Comparison of ENCODE assay signal across 8 cellular contexts in genomic region chr5:180070726-180071417, GRCh38. TPM values are rescaled to one million over a fixed set of nuclear protein-coding genes. Genes with fewer than 3 reads are reported as not detected.
DNase-seq lines count a peak whose midpoint lies in the region; ATAC-seq and TF ChIP-seq lines count a peak whose summit lies in the region.

No MANE protein-coding gene starts in this region.

- H3K4me1 Mint-ChIP-seq in T-helper 17 cell, result peaks cover 19% of the 10 kb centered on the region

- H3K36me3 Mint-ChIP-seq in T-helper 17 cell (ENCODE audit: low read depth), result no peaks in the 10 kb centered on the region

- intact Hi-C loops in lower leg skin (cut with DNase I; ENCODE audit: low total_unique reads), result no loop called here

- peak; percentile 19 for ATAC-seq in T-helper 17 cell

- H3K27ac Mint-ChIP-seq in T-helper 17 cell, result peak overlapping the region; percentile 19

- peak overlapping the region; percentile 94 for H3K4me3 Mint-ChIP-seq in T-helper 17 cell

- H3K27me3 Mint-ChIP-seq in T-helper 17 cell, result no peaks in the 10 kb centered on the region

- TF ChIP-seq CTCF in lower leg skin (IDR thresholded peaks at IDR 0.05), result no peak

- H3K4me3 ChIP-seq in ectodermal cell (ENCODE audit: insufficient read depth, low read depth, low read length), result peak overlapping the region; percentile 94
- H3K4me3 ChIP-seq in lower leg skin (ENCODE audit: low read depth, poor library complexity, severe bottlenecking), result peak overlapping the region; percentile 62
- H3K4me3 ChIP-seq in stomach smooth muscle (ENCODE audit: low read length in 2 of 2), result peak overlapping the region; percentile 82 to 94

- WGBS in ectodermal cell, 2 experiments, result 1% methylated on average over 33 of the region's 33 CpGs
- 4 to 5% methylated on average over 23 to 28 of the region's 33 CpGs for WGBS in lower leg skin, 2 donors

- peak overlapping the region; percentile 64 to 80 for H3K9ac ChIP-seq in stomach smooth muscle (ENCODE audit: low read length in 2 of 2)

- H3K27me3 ChIP-seq in ectodermal cell (ENCODE audit: control insufficient read depth, insufficient read depth, low read length, poor library complexity, severe bottlenecking), result peaks cover 12% of the 10 kb centered on the region
- no peaks in the 10 kb centered on the region for H3K27me3 ChIP-seq in stomach smooth muscle (ENCODE audit: control insufficient read depth in 1 of 2, insufficient read depth in 2 of 2, low read length in 2 of 2)

- H3K27ac ChIP-seq in ectodermal cell (ENCODE audit: insufficient read depth, low read depth, low read length, poor library complexity, severe bottlenecking) (peak overlapping the region; percentile 20), stomach smooth muscle (ENCODE audit: low read length) (peak overlapping the region; percentile 70)

- H3K36me3 ChIP-seq in ectodermal cell (ENCODE audit: control insufficient read depth, insufficient read depth, low read length), result peaks cover 4% of the 10 kb centered on the region
- H3K36me3 ChIP-seq in stomach smooth muscle (ENCODE audit: control insufficient read depth in 2 of 2, insufficient read depth in 2 of 2, low read length in 2 of 2), result no peaks in the 10 kb centered on the region

- no peak for TF ChIP-seq POLR2A in lower leg skin (IDR thresholded peaks at IDR 0.05)

- no peaks in the 10 kb centered on the region for H3K9me3 ChIP-seq in T-helper 17 cell (ENCODE audit: control insufficient read depth, low read length, poor library complexity, severe bottlenecking)
- no peaks in the 10 kb centered on the region for H3K9me3 ChIP-seq in ectodermal cell (ENCODE audit: control insufficient read depth, low read length)
- no peaks in the 10 kb centered on the region for H3K9me3 ChIP-seq in stomach smooth muscle (ENCODE audit: control insufficient read depth in 2 of 2, low read length in 2 of 2)

- H3K4me1 ChIP-seq in ectodermal cell (ENCODE audit: control insufficient read depth, insufficient read depth, low read length) (peaks cover 7% of the 10 kb centered on the region), stomach smooth muscle (ENCODE audit: control insufficient read depth, insufficient read depth, low read length) (peaks cover 10% of the 10 kb centered on the region)

- peak; percentile 8 for DNase-seq in GDM1 (lab: John Stamatoyannopoulos, UW)
- peak; percentile 39 for DNase-seq in HT1080 (ENCODE audit: low read depth)
- no peak for DNase-seq in T-helper 17 cell
- peak in 1 of 2 donors; percentile 91 for DNase-seq in lower leg skin (ENCODE audit: low spot score in 2 of 2)
- DNase-seq in SHP77 treated with DMSO at 0.1 percent for 48 hours (lab: John Stamatoyannopoulos, UW), result no peak
- DNase-seq in occipital lobe (lab: John Stamatoyannopoulos, UW), result no peak

RNA-seq across cellular contexts. Expression of gene RNF130, which starts 0.7 kb away (rescaled TPM):
- 34.5 and 43.4 TPM in 2 replicates for total RNA-seq in HT1080 (2014; rRNA removed; shearing (Covaris generic))
- polyA plus RNA-seq in HT1080 (2015; cell fraction: cytosol; rRNA removed), result 29.7 and 32.5 TPM in 2 replicates
- polyA plus RNA-seq in HT1080 (2015; cell fraction: nucleus; rRNA removed), result 9.2 and 11.7 TPM in 2 replicates
- total RNA-seq in T-helper 17 cell (10 to 100 TPM; 10.8 to 15.3 TPM), lower leg skin (10 to 100 TPM; 24.4 to 63.3 (median 36.2) TPM), occipital lobe (78.0 TPM)
- polyA plus RNA-seq in ectodermal cell (2013, experiment 1 of 4), result 106 TPM
- polyA plus RNA-seq in ectodermal cell (2013, experiment 2 of 4), result 108 TPM
- polyA plus RNA-seq in ectodermal cell (2013, experiment 3 of 4), result 105 TPM
- 119 TPM for polyA plus RNA-seq in ectodermal cell (2013, experiment 4 of 4)

Comparison
In these comparisons a context has a peak if more than half of its experiments do, and no peak if none do; other contexts are left out.
1. DNase-seq: peak in GDM1 (single experiment) and HT1080 (single experiment); none in T-helper 17 cell (0 of 3), SHP77 treated with DMSO at 0.1 percent for 48 hours (single experiment) and occipital lobe (single experiment).
2. Peak in every context shown above with its lines, with median percentiles within 50 percentile points of each other: H3K4me3 ChIP-seq.